1 cellular context compared by ENCODE assay signal in genomic region chr2:175180701-175181103, GRCh38.
TF ChIP-seq lines count a peak whose summit lies in the region.

No MANE protein-coding gene starts in this region.

TF ChIP-seq in K562, 482 proteins besides CTCF, POLR2A, EP300 and RAD21 (continued from another document):
- TF ChIP-seq CTBP1 (IDR thresholded peaks at IDR 0.05; ENCODE audit: borderline replicate concordance) (no peak), BACH1 (tag; IDR thresholded peaks at IDR 0.05) (no peak), ZNF740 (CRISPR knock-in tag; IDR thresholded peaks at IDR 0.05) (no peak), ZNF740 (tag; IDR thresholded peaks at IDR 0.05) (no peak), HDAC1 (IDR thresholded peaks at IDR 0.05) (peak in 1 of 2 experiments; percentile 64; a peak in 1 of 4 replicates), ZBTB49 (CRISPR knock-in tag; IDR thresholded peaks at IDR 0.05; ENCODE audit: borderline replicate concordance) (peak; percentile 94; the same call in 1 of the 2 replicates), RFX7 (CRISPR knock-in tag; IDR thresholded peaks at IDR 0.05) (no peak), NFIC (IDR thresholded peaks at IDR 0.05) (no peak), HNRNPL (IDR thresholded peaks at IDR 0.05; ENCODE audit: low read depth, low read length) (no peak), L3MBTL2 (IDR thresholded peaks at IDR 0.05) (peak; percentile 24; the same call in 1 of the 2 replicates), PML (IDR thresholded peaks at IDR 0.05; ENCODE audit: low read length) (peak; percentile 33; the same call in 1 of the 2 replicates), CREB1 (IDR thresholded peaks at IDR 0.05) (0 out of 2 replicates have a peak, but pooled peaks have one; percentile 12), CREB1 (CRISPR knock-in tag; IDR thresholded peaks at IDR 0.05) (no peak), SOX6 (IDR thresholded peaks at IDR 0.05) (peak; percentile 28; the same call in 1 of the 2 replicates), DNMT1 (IDR thresholded peaks at IDR 0.05) (no peak), FOXK1 (CRISPR knock-in tag; IDR thresholded peaks at IDR 0.05; ENCODE audit: borderline replicate concordance) (peak; percentile 70; the same call in 1 of the 2 replicates), MITF (IDR thresholded peaks at IDR 0.05) (no peak), RNF2 (IDR thresholded peaks at IDR 0.05) (0 out of 2 replicates have a peak, but pooled peaks have one; percentile 15), CBX3 (IDR thresholded peaks at IDR 0.05; ENCODE audit: borderline replicate concordance in 1 of 2, low read length in 2 of 2) (0 out of 3 replicates have a peak, but pooled peaks of 1 of the 2 experiments have one; percentile 11), NR2C1 (IDR thresholded peaks at IDR 0.05) (peak; percentile 36; the same call in 1 of the 2 replicates), NR2C1 (tag; IDR thresholded peaks at IDR 0.05) (peak; percentile 72), TCF3 (CRISPR knock-in tag; IDR thresholded peaks at IDR 0.05) (no peak), ZNF407 (IDR thresholded peaks at IDR 0.05; ENCODE audit: low read depth) (no peak)
